Comparison of ENCODE assay signal across 9 cellular contexts in genomic region chr13:110509971-110510786, GRCh38. TPM values are rescaled to one million over a fixed set of nuclear protein-coding genes. Genes with fewer than 3 reads are reported as not detected.
DNase-seq lines count a peak whose midpoint lies in the region; ATAC-seq and TF ChIP-seq lines count a peak whose summit lies in the region.
"Had no signal": no experiment of that assay in that cellular context is flagged by ENCODE, and none has a peak within 500 bp of the region (broad histone marks: within the 10 kb centered on the region; RNA-seq: fewer than 3 reads in every experiment).

No MANE protein-coding gene starts in this region.

- H3K4me1 Mint-ChIP-seq in memory B cell: peaks cover 8% of the 10 kb centered on the region
- H3K4me1 Mint-ChIP-seq in activated T-helper 2 cell treated with anti-CD3 and anti-CD28 coated beads, Interferon-gamma antibody, Interleukin-2, Interleukin-4, amounts not matched to agents 10 μg/mL and 5 μg/mL and 100 μg/mL, durations not matched to agents 14 hours and 24 hours and 36 hours (ENCODE audit: low read depth): no peaks in the 10 kb centered on the region
- H3K4me1 Mint-ChIP-seq in naive thymus-derived CD8-positive, alpha-beta T cell: peaks cover 0 to 7% (median 3%) of the 10 kb centered on the region in 4 donors

- no peaks in the 10 kb centered on the region for H3K9me3 Mint-ChIP-seq in memory B cell
- H3K9me3 Mint-ChIP-seq in activated T-helper 2 cell treated with anti-CD3 and anti-CD28 coated beads, Interferon-gamma antibody, Interleukin-2, Interleukin-4, amounts not matched to agents 10 μg/mL and 5 μg/mL and 100 μg/mL, durations not matched to agents 14 hours and 24 hours and 36 hours: no peaks in the 10 kb centered on the region
- H3K9me3 Mint-ChIP-seq in naive thymus-derived CD8-positive, alpha-beta T cell: no peaks in the 10 kb centered on the region

- H3K36me3 Mint-ChIP-seq in memory B cell: no peaks in the 10 kb centered on the region
- H3K36me3 Mint-ChIP-seq in activated T-helper 2 cell treated with anti-CD3 and anti-CD28 coated beads, Interferon-gamma antibody, Interleukin-2, Interleukin-4, amounts not matched to agents 10 μg/mL and 5 μg/mL and 100 μg/mL, durations not matched to agents 14 hours and 24 hours and 36 hours (ENCODE audit: low read depth): no peaks in the 10 kb centered on the region
- H3K36me3 Mint-ChIP-seq in naive thymus-derived CD8-positive, alpha-beta T cell: no peaks in the 10 kb centered on the region

- intact Hi-C loops in activated T-helper 2 cell treated with anti-CD3 and anti-CD28 coated beads, Interferon-gamma antibody, Interleukin-2, Interleukin-4, amounts not matched to agents 10 μg/mL and 5 μg/mL and 100 μg/mL, durations not matched to agents 14 hours and 24 hours and 36 hours (cut with micrococcal nuclease): no loop called here

- H3K27ac ChIP-seq in RWPE1: peak overlapping the region; percentile 8; the same call in 1 of the 2 replicates
- H3K27ac ChIP-seq: KMS-11 had no signal

- CTCF ChIA-PET in RWPE1 (lab: Yijun Ruan, JAX): no interaction called here

- peaks cover 12% of the 10 kb centered on the region for H3K27me3 Mint-ChIP-seq in memory B cell
- peaks cover 2% of the 10 kb centered on the region for H3K27me3 Mint-ChIP-seq in activated T-helper 2 cell treated with anti-CD3 and anti-CD28 coated beads, Interferon-gamma antibody, Interleukin-2, Interleukin-4, amounts not matched to agents 10 μg/mL and 5 μg/mL and 100 μg/mL, durations not matched to agents 14 hours and 24 hours and 36 hours (ENCODE audit: low read depth)
- peaks cover 0 to 17% (median 0%) of the 10 kb centered on the region in 5 donors for H3K27me3 Mint-ChIP-seq in naive thymus-derived CD8-positive, alpha-beta T cell

- TF ChIP-seq CTCF in GM13976 (IDR thresholded peaks at IDR 0.05; ENCODE audit: borderline replicate concordance, control extremely low read depth, extremely low read depth, insufficient read depth, missing control alignments): no peak
- no peak for TF ChIP-seq CTCF in RWPE1 (conservative IDR thresholded peaks at IDR 0.05; ENCODE audit: low read depth)

- H3K4me3 Mint-ChIP-seq in memory B cell: no peak overlapping the region
- H3K4me3 Mint-ChIP-seq in activated T-helper 2 cell treated with anti-CD3 and anti-CD28 coated beads, Interferon-gamma antibody, Interleukin-2, Interleukin-4, amounts not matched to agents 10 μg/mL and 5 μg/mL and 100 μg/mL, durations not matched to agents 14 hours and 24 hours and 36 hours (ENCODE audit: low read depth): no peak overlapping the region
- H3K4me3 Mint-ChIP-seq in naive thymus-derived CD8-positive, alpha-beta T cell: no peak overlapping the region

- in situ Hi-C loops in GM13976 (cut with MboI; ENCODE audit: low sequenced_read_pairs, unreplicated experiment): no loop called here

- ATAC-seq in HG02852 (IDR thresholded peaks at IDR 0.05; ENCODE audit: unreplicated experiment) (peak; percentile 65), memory B cell (ENCODE audit: low read depth) (peak; percentile 67), HG03439 (IDR thresholded peaks at IDR 0.05; ENCODE audit: unreplicated experiment) (no peak)
- no peak for ATAC-seq in naive thymus-derived CD8-positive, alpha-beta T cell

- DNase-seq in GM13976 (ENCODE audit: low spot score) (peak; percentile 75), RWPE1 (ENCODE audit: low spot score) (no peak), memory B cell (ENCODE audit: low spot score in 2 of 2) (no peak), activated gamma-delta T cell (lab: John Stamatoyannopoulos, UW) (no peak)
- no peak for DNase-seq in activated T-helper 2 cell treated with anti-CD3 and anti-CD28 coated beads, Interferon-gamma antibody, Interleukin-2, Interleukin-4, amounts not matched to agents 10 μg/mL and 5 μg/mL and 100 μg/mL, durations not matched to agents 14 hours and 24 hours and 36 hours (ENCODE audit: low spot score)
- DNase-seq in naive thymus-derived CD8-positive, alpha-beta T cell: no peak

- no peak overlapping the region for H3K27ac Mint-ChIP-seq in memory B cell
- H3K27ac Mint-ChIP-seq in activated T-helper 2 cell treated with anti-CD3 and anti-CD28 coated beads, Interferon-gamma antibody, Interleukin-2, Interleukin-4, amounts not matched to agents 10 μg/mL and 5 μg/mL and 100 μg/mL, durations not matched to agents 14 hours and 24 hours and 36 hours: no peak overlapping the region
- H3K27ac Mint-ChIP-seq in naive thymus-derived CD8-positive, alpha-beta T cell: peak overlapping the region in 2 of 10 donors; percentile 43 to 75

- POLR2A ChIA-PET in RWPE1 (lab: Yijun Ruan, JAX; ENCODE audit: low non-redundant PET): no interaction called here
- POLR2A ChIA-PET in naive thymus-derived CD8-positive, alpha-beta T cell (lab: Charles Lee): no interaction called here

RNA-seq across cellular contexts. Expression of gene RAB20, which starts 51.3 kb away (rescaled TPM):
- total RNA-seq in activated T-helper 2 cell treated with anti-CD3 and anti-CD28 coated beads, Interferon-gamma antibody, Interleukin-2, Interleukin-4, amounts not matched to agents 10 μg/mL and 5 μg/mL and 100 μg/mL, durations not matched to agents 14 hours and 24 hours and 36 hours: 2.8 and 4.0 TPM in 2 replicates
- total RNA-seq in naive thymus-derived CD8-positive, alpha-beta T cell: 1 to 10 TPM; 2.2 to 2.9 TPM
- polyA plus RNA-seq in naive thymus-derived CD8-positive, alpha-beta T cell: 1 to 10 TPM; 2.4 to 4.5 (median 3.3) TPM

Comparison
In these comparisons a context has a peak if more than half of its experiments do, and no peak if none do; other contexts are left out.
1. ATAC-seq: peak in HG02852 (single experiment) and memory B cell (single experiment); none in naive thymus-derived CD8-positive, alpha-beta T cell (0 of 2) and HG03439 (single experiment).